9 cellular contexts compared by ENCODE assay signal in the genomic region with DNA sequence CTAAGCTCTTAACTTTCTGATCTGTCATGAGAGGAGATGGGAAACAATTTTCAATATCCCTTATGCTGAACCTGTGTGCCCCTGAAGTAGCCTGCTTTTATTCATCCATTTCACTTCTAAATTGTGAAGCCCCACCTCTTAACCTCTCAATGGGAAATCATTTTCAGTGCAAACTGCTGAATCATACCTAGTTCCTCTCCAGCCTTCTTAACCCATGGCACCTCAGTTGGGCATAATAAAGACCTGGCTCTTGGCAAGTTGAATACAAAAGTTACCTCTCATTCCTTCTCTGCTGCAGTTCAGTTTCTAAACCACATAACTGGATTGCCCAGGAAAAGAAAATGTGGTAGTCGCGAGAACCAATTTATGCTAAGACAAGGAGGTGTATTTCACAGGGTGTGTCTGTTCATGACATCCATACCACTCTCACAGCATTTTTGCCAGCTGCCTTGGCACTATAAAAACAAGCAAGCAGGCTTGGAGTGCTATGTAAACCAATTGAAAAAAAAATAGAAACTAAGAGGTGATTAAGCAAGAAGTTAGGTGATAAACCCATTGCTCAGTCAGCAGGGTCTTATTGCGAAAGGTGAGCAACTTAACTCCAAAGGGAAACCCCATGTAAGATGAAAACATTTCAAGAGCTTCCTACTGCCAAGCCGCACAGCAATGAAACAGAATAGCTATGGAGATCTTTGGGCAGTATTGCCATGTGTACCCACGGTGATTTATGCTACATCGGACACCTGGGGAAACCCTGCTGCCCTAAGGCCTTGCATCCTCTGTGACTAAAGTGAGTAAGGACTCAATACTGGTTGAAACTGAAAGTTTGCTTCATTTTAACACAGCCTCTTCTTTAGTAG. TPM values are rescaled to one million over a fixed set of nuclear protein-coding genes. Genes with fewer than 3 reads are reported as not detected.
DNase-seq lines count a peak whose midpoint lies in the region; ATAC-seq and TF ChIP-seq lines count a peak whose summit lies in the region.
"Had no signal": no experiment of that assay in that cellular context is flagged by ENCODE, and none has a peak within 500 bp of the region (broad histone marks: within the 10 kb centered on the region; RNA-seq: fewer than 3 reads in every experiment).

No MANE protein-coding gene starts in this region.

- intact Hi-C loops in activated CD4-positive, alpha-beta memory T cell treated with anti-CD3 and anti-CD28 coated beads for 36 hours (cut with micrococcal nuclease), result no loop called here

- ATAC-seq in GM19395 (IDR thresholded peaks at IDR 0.05; ENCODE audit: unreplicated experiment), result peak; percentile 100
- ATAC-seq in HG03060 (IDR thresholded peaks at IDR 0.05; ENCODE audit: low read depth, unreplicated experiment), result peak; percentile 98
- ATAC-seq: Right ventricle myocardium inferior had no signal

- H3K27ac Mint-ChIP-seq in activated CD4-positive, alpha-beta memory T cell treated with anti-CD3 and anti-CD28 coated beads for 36 hours, result no peak overlapping the region
- no peak overlapping the region for H3K27ac Mint-ChIP-seq in osteocyte (ENCODE audit: unreplicated experiment)

- H3K36me3 Mint-ChIP-seq in activated CD4-positive, alpha-beta memory T cell treated with anti-CD3 and anti-CD28 coated beads for 36 hours, result no peaks in the 10 kb centered on the region
- H3K36me3 Mint-ChIP-seq in osteocyte (ENCODE audit: unreplicated experiment), result no peaks in the 10 kb centered on the region

- TF ChIP-seq CTCF in 22Rv1 (IDR thresholded peaks at IDR 0.05) (no peak), osteocyte (IDR thresholded peaks at IDR 0.05) (no peak)

- DNase-seq in SKM-1 (lab: John Stamatoyannopoulos, UW; ENCODE audit: unreplicated experiment) (peak; percentile 41), DMS 273 (lab: John Stamatoyannopoulos, UW; ENCODE audit: unreplicated experiment) (no peak), NCI-H128 (lab: John Stamatoyannopoulos, UW; ENCODE audit: unreplicated experiment) (no peak), osteocyte (ENCODE audit: extremely low spot score, unreplicated experiment) (no peak)
- DNase-seq in activated CD4-positive, alpha-beta memory T cell treated with anti-CD3 and anti-CD28 coated beads for 36 hours, result no peak

- CTCF ChIA-PET in activated CD4-positive, alpha-beta memory T cell treated with anti-CD3 and anti-CD28 coated beads for 36 hours (lab: Charles Lee), result interaction anchor here (0.5 kb wide), 1 partner anchor 77 kb away, joined by 3 read pairs; no protein-coding TSS in a partner anchor

- H3K27me3 Mint-ChIP-seq in activated CD4-positive, alpha-beta memory T cell treated with anti-CD3 and anti-CD28 coated beads for 36 hours, result no peaks in the 10 kb centered on the region
- no peaks in the 10 kb centered on the region for H3K27me3 Mint-ChIP-seq in osteocyte (ENCODE audit: unreplicated experiment)

- H3K9me3 Mint-ChIP-seq in activated CD4-positive, alpha-beta memory T cell treated with anti-CD3 and anti-CD28 coated beads for 36 hours, result no peaks in the 10 kb centered on the region
- H3K9me3 Mint-ChIP-seq in osteocyte (ENCODE audit: unreplicated experiment), result no peaks in the 10 kb centered on the region

- H3K4me3 Mint-ChIP-seq in activated CD4-positive, alpha-beta memory T cell treated with anti-CD3 and anti-CD28 coated beads for 36 hours, result no peak overlapping the region
- H3K4me3 Mint-ChIP-seq in osteocyte (ENCODE audit: unreplicated experiment), result no peak overlapping the region

- no peaks in the 10 kb centered on the region for H3K4me1 Mint-ChIP-seq in activated CD4-positive, alpha-beta memory T cell treated with anti-CD3 and anti-CD28 coated beads for 36 hours (ENCODE audit: low read depth)
- peaks cover 19% of the 10 kb centered on the region for H3K4me1 Mint-ChIP-seq in osteocyte (ENCODE audit: unreplicated experiment)

- POLR2A ChIA-PET in activated CD4-positive, alpha-beta memory T cell treated with anti-CD3 and anti-CD28 coated beads for 36 hours (lab: Charles Lee), result no interaction called here

- H3K27ac ChIP-seq in 22Rv1, result peak overlapping the region; percentile 97

RNA-seq across cellular contexts. Expression of a gene that starts 57.0 kb away (rescaled TPM):
- not detected for total RNA-seq in activated CD4-positive, alpha-beta memory T cell treated with anti-CD3 and anti-CD28 coated beads for 36 hours
- total RNA-seq in osteocyte, result 23.9 and 27.8 TPM in 2 replicates
- total RNA-seq: Right ventricle myocardium inferior had no signal

Comparison
In these comparisons a context has a peak if more than half of its experiments do, and no peak if none do; other contexts are left out.
1. RNA of a gene that starts 57.0 kb away (total RNA-seq): 23.9 to 27.8 TPM in osteocyte; not detected in activated CD4-positive, alpha-beta memory T cell treated with anti-CD3 and anti-CD28 coated beads for 36 hours; every median in the first group is over 10 times any median in the second.